13 cellular contexts compared by ENCODE assay signal in the genomic region with DNA sequence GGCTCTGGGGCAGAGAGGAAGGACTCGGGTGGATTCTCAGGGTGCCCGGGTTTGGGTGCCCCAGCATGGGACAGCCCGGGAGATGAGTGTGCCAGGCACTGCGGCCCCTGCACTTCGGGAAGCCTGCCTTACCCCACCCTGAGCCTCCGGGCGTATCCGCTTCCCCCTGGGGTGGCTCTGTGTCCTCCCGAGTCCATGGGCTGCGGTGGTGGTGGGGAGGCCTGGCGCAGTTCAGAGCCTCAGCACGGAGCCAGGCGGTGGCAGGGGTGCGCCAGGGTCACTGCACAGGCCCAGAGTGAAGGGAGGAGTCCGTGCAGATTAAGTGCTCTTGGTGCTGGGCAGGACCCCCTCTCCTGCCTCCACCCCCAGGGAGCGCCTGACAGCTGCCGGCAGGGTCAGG. TPM values are rescaled to one million over a fixed set of nuclear protein-coding genes. Genes with fewer than 3 reads are reported as not detected.
DNase-seq lines count a peak whose midpoint lies in the region; ATAC-seq and TF ChIP-seq lines count a peak whose summit lies in the region.
"Had no signal": no experiment of that assay in that cellular context is flagged by ENCODE, and none has a peak within 500 bp of the region (broad histone marks: within the 10 kb centered on the region; RNA-seq: fewer than 3 reads in every experiment).

No MANE protein-coding gene starts in this region.

- no peak overlapping the region for H3K4me3 ChIP-seq in left ventricle myocardium inferior
- H3K4me3 ChIP-seq: tibial artery had no signal

- H3K27ac ChIP-seq in left ventricle myocardium inferior (replicated peaks), result peak overlapping the region; percentile 84
- H3K27ac ChIP-seq: tibial artery had no signal

- ATAC-seq in stimulated activated naive CD8-positive, alpha-beta T cell treated with anti-CD3 and anti-CD28 coated beads, Interleukin-15, Interleukin-2, amounts not matched to agents 100 U/mL and 50 U/mL, for 24 hours, result peak; percentile 4

- intact Hi-C loops in left ventricle myocardium inferior (cut with micrococcal nuclease), result no loop called here

- peaks cover 13% of the 10 kb centered on the region for H3K36me3 ChIP-seq in left ventricle myocardium inferior

- no peaks in the 10 kb centered on the region for H3K9me3 ChIP-seq in left ventricle myocardium inferior (replicated peaks)
- H3K9me3 ChIP-seq: tibial artery had no signal

- H3K4me1 ChIP-seq in left ventricle myocardium inferior, result peaks cover 98% of the 10 kb centered on the region

- TF ChIP-seq CTCF in left ventricle myocardium inferior (IDR thresholded peaks at IDR 0.05; ENCODE audit: borderline replicate concordance), result no peak

- TF ChIP-seq POLR2A in Raji (IDR thresholded peaks at IDR 0.05; ENCODE audit: insufficient read depth, low read depth, low read length), result peak; percentile 2

- no peaks in the 10 kb centered on the region for H3K27me3 ChIP-seq in left ventricle myocardium inferior (ENCODE audit: low read depth)

- DNase-seq in left ventricle myocardium inferior (no peak), NCI-H2081 (lab: John Stamatoyannopoulos, UW) (no peak), NCI-H1048 (lab: John Stamatoyannopoulos, UW) (no peak)
- no peak for DNase-seq in stimulated activated naive CD8-positive, alpha-beta T cell treated with anti-CD3 and anti-CD28 coated beads, Interleukin-15, Interleukin-2, amounts not matched to agents 100 U/mL and 50 U/mL, for 24 hours
- no peak for DNase-seq in activated CD4-positive, alpha-beta T cell treated with anti-CD3 and anti-CD28 coated beads for 4 hours
- DNase-seq: KBM-7; stimulated activated CD4-positive, alpha-beta T cell treated with anti-CD3 and anti-CD28 coated beads, Interleukin-4, amount 100 ng/mL, for 1 hour; tibial artery had no signal

RNA-seq across cellular contexts. Expression of a gene that starts 20.7 kb away (rescaled TPM):
- 21.3 TPM for total RNA-seq in left ventricle myocardium inferior

RNA-seq across cellular contexts. Expression of a gene that starts 25.9 kb away (rescaled TPM):
- total RNA-seq in left ventricle myocardium inferior, result not detected
- total RNA-seq: fibroblast of lung, occipital lobe, RPMI7951 had no signal

RNA-seq across cellular contexts. Expression of a gene that starts 35.8 kb away (rescaled TPM):
- 11.2 TPM for total RNA-seq in left ventricle myocardium inferior
- total RNA-seq: RPMI7951 had no signal

RNA-seq across cellular contexts. Expression of a gene that starts 49.8 kb away (rescaled TPM):
- total RNA-seq in left ventricle myocardium inferior, result 33.4 TPM
- total RNA-seq: bronchial epithelial cell, RPMI7951 had no signal
